Comparison of ENCODE assay signal across 37 cellular contexts in genomic region chr3:128569756-128570155, GRCh38.
"Had no signal": no experiment of that assay in that cellular context is flagged by ENCODE, and none has a peak within 500 bp of the region (broad histone marks: within the 10 kb centered on the region; RNA-seq: fewer than 3 reads in every experiment).

No MANE protein-coding gene starts in this region.

- H3K27ac ChIP-seq: ascending aorta, cardiac muscle cell, PC-9, RWPE1, WERI-Rb-1 had no signal

- H3K27me3 ChIP-seq: ascending aorta, cardiac muscle cell, MG63 had no signal

- H3K4me1 ChIP-seq: ascending aorta had no signal

- FAIRE-seq: RCC 7860 had no signal

- H3K4me3 Mint-ChIP-seq: activated CD4-positive, alpha-beta memory T cell treated with anti-CD3 and anti-CD28 coated beads, Interleukin-2, amount 10 ng/mL, durations not matched to agents 7 days and 5 days; activated naive CD4-positive, alpha-beta T cell treated with anti-CD3 and anti-CD28 coated beads, Interleukin-2, amount 50 U/mL, for 24 hours; activated naive CD8-positive, alpha-beta T cell treated with anti-CD3 and anti-CD28 coated beads, Interleukin-2, amount 10 ng/mL, durations not matched to agents 7 days and 5 days; activated T-cell treated with anti-CD3 and anti-CD28 coated beads, Interleukin-2, amount 50 U/mL, for 72 hours; central memory CD8-positive, alpha-beta T cell; T-cell; T-helper 17 cell had no signal

- H3K4me3 ChIP-seq: ascending aorta, cardiac muscle cell, MG63, PC-9 had no signal

- DNase-seq: activated CD4-positive, alpha-beta memory T cell treated with anti-CD3 and anti-CD28 coated beads, Interleukin-2, amount 10 ng/mL, durations not matched to agents 7 days and 5 days; activated CD4-positive, alpha-beta T cell treated with anti-CD3 and anti-CD28 coated beads for 1 hour; activated CD4-positive, alpha-beta T cell treated with anti-CD3 and anti-CD28 coated beads for 48 hours; activated CD4-positive, CD25-positive, alpha-beta regulatory T cell; activated CD8-positive, alpha-beta memory T cell treated with anti-CD3 and anti-CD28 coated beads for 24 hours; activated gamma-delta T cell; activated naive CD4-positive, alpha-beta T cell treated with Interleukin-2 at 50 U/mL for 16 hours; activated naive CD8-positive, alpha-beta T cell treated with anti-CD3 and anti-CD28 coated beads, Interleukin-2, amount 10 ng/mL, durations not matched to agents 7 days and 5 days; activated T-cell treated with anti-CD3 and anti-CD28 coated beads, Interleukin-2, amount 50 U/mL, for 1 hour; activated T-cell treated with anti-CD3 and anti-CD28 coated beads, Interleukin-2, amount 50 U/mL, for 72 hours; amygdala; Karpas-422; KBM-7; MG63; NCI-H1048; NCI-H1105 treated with DMSO at 0.1 percent for 48 hours; NCI-H1436; NCI-H1694; NCI-H1930; NCI-H2081 treated with DMSO at 0.1 percent for 48 hours; NCI-H510A; NCI-H526; NCI-H748 treated with DMSO at 0.1 percent for 48 hours; PC-9; SIG-M5; T-cell; T-helper 17 cell; WERI-Rb-1 had no signal

- H3K36me3 ChIP-seq: ascending aorta, cardiac muscle cell, MG63, WERI-Rb-1 had no signal

- H3K27ac Mint-ChIP-seq: activated CD4-positive, alpha-beta memory T cell treated with anti-CD3 and anti-CD28 coated beads, Interleukin-2, amount 10 ng/mL, durations not matched to agents 7 days and 5 days; activated naive CD4-positive, alpha-beta T cell treated with anti-CD3 and anti-CD28 coated beads, Interleukin-2, amount 50 U/mL, for 24 hours; activated naive CD8-positive, alpha-beta T cell treated with anti-CD3 and anti-CD28 coated beads, Interleukin-2, amount 10 ng/mL, durations not matched to agents 7 days and 5 days; activated T-cell treated with anti-CD3 and anti-CD28 coated beads, Interleukin-2, amount 50 U/mL, for 72 hours; activated T-helper 2 cell treated with anti-CD3 and anti-CD28 coated beads, Interferon-gamma antibody, Interleukin-2, Interleukin-4, amounts not matched to agents 10 μg/mL and 5 μg/mL and 100 μg/mL, durations not matched to agents 14 hours and 24 hours and 36 hours; T-helper 17 cell had no signal

- H2AFZ ChIP-seq: PC-9 had no signal

- H3K4me2 ChIP-seq: PC-9 had no signal

- H3K9me3 Mint-ChIP-seq: activated CD4-positive, alpha-beta memory T cell treated with anti-CD3 and anti-CD28 coated beads, Interleukin-2, amount 10 ng/mL, durations not matched to agents 7 days and 5 days; activated naive CD4-positive, alpha-beta T cell treated with anti-CD3 and anti-CD28 coated beads, Interleukin-2, amount 50 U/mL, for 24 hours; activated naive CD8-positive, alpha-beta T cell treated with anti-CD3 and anti-CD28 coated beads, Interleukin-2, amount 10 ng/mL, durations not matched to agents 7 days and 5 days; activated T-cell treated with anti-CD3 and anti-CD28 coated beads, Interleukin-2, amount 50 U/mL, for 72 hours; activated T-helper 2 cell treated with anti-CD3 and anti-CD28 coated beads, Interferon-gamma antibody, Interleukin-2, Interleukin-4, amounts not matched to agents 10 μg/mL and 5 μg/mL and 100 μg/mL, durations not matched to agents 14 hours and 24 hours and 36 hours; central memory CD8-positive, alpha-beta T cell; T-cell had no signal

- ATAC-seq: activated T-cell treated with anti-CD3 and anti-CD28 coated beads, Interleukin-2, amount 50 U/mL, for 72 hours; Right ventricle myocardium inferior; SK-N-SH treated with all-trans-retinoic acid at 6 μM for 48 hours; T-cell; T-helper 17 cell had no signal

- H3K9me3 ChIP-seq: ascending aorta, MG63 had no signal

- H3K36me3 Mint-ChIP-seq: activated naive CD4-positive, alpha-beta T cell treated with anti-CD3 and anti-CD28 coated beads, Interleukin-2, amount 50 U/mL, for 24 hours; activated naive CD8-positive, alpha-beta T cell treated with anti-CD3 and anti-CD28 coated beads, Interleukin-2, amount 10 ng/mL, durations not matched to agents 7 days and 5 days; T-cell had no signal
